In the genomic region with DNA sequence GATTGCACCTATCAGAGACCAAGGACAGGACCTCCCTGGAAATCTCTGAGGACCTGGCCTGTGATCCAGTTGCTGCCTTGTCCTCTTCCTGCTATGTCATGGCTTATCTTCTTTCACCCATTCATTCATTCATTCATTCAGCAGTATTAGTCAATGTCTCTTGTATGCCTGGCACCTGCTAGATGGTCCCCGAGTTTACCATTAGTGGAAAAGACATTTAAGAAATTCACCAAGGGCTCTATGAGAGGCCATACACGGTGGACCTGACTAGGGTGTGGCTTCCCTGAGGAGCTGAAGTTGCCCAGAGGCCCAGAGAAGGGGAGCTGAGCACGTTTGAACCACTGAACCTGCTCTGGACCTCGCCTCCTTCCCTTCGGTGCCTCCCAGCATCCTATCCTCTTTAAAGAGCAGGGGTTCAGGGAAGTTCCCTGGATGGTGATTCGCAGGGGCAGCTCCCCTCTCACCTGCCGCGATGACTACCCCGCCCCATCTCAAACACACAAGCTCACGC, we compare ENCODE assay signal across 8 cellular contexts. TPM values are rescaled to one million over a fixed set of nuclear protein-coding genes. Genes with fewer than 3 reads are reported as not detected.
DNase-seq lines count a peak whose midpoint lies in the region; ATAC-seq and TF ChIP-seq lines count a peak whose summit lies in the region.

No MANE protein-coding gene starts in this region.

- H3K36me3 ChIP-seq in PC-9 (ENCODE audit: low read depth) (peaks cover 18% of the 10 kb centered on the region), ovary (no peaks in the 10 kb centered on the region)

- intact Hi-C loops in Calu3 (cut with micrococcal nuclease; ENCODE audit: unreplicated experiment) (no loop called here), PC-9 (cut with micrococcal nuclease; ENCODE audit: unreplicated experiment) (no loop called here), ovary (cut with DNase I) (no loop called here)

- H4K20me1 ChIP-seq in PC-9 (ENCODE audit: insufficient read depth) = peaks cover 19% of the 10 kb centered on the region

- 29 to 38% (median 36%) methylated on average over 10 of the region's 10 CpGs for WGBS in ovary, 3 donors

- H3K9me3 Mint-ChIP-seq in Calu3 (ENCODE audit: low read depth, unreplicated experiment) = no peaks in the 10 kb centered on the region

- H3K79me2 ChIP-seq in PC-9 (ENCODE audit: low read depth) = peaks cover 31% of the 10 kb centered on the region

- peak overlapping the region; percentile 100 for H3K4me2 ChIP-seq in PC-9

- H3K9me3 ChIP-seq in PC-9 (ENCODE audit: insufficient read depth, low read depth) (no peaks in the 10 kb centered on the region), ovary (no peaks in the 10 kb centered on the region)

- peak overlapping the region; percentile 92 for H3K4me3 Mint-ChIP-seq in Calu3 (ENCODE audit: low read depth, unreplicated experiment)

- POLR2A ChIA-PET in PC-9 (lab: Charles Lee; ENCODE audit: unreplicated experiment) = interaction anchor here (0.6 to 1.5 kb wide), 4 partner anchors 20 to 690 kb away, joined by 3 to 17 read pairs (median 6); no protein-coding TSS in a partner anchor

- H3K4me1 Mint-ChIP-seq in Calu3 (ENCODE audit: low read depth, unreplicated experiment) = peaks cover 24% of the 10 kb centered on the region

- peaks cover 63% of the 10 kb centered on the region for H3K36me3 Mint-ChIP-seq in Calu3 (ENCODE audit: insufficient read depth, unreplicated experiment)

- peak overlapping the region; percentile 98 for H3K27ac Mint-ChIP-seq in Calu3 (ENCODE audit: unreplicated experiment)

- H3K27me3 ChIP-seq in PC-9 (ENCODE audit: insufficient read depth, low read depth) (no peaks in the 10 kb centered on the region), ovary (no peaks in the 10 kb centered on the region)

- CTCF ChIA-PET in Calu3 (lab: Charles Lee) (interaction anchor here (1.0 to 1.8 kb wide), 5 partner anchors 13 to 170 kb away, joined by 3 to 8 read pairs (median 5); no protein-coding TSS in a partner anchor), PC-9 (lab: Charles Lee) (no interaction called here)

- H3K4me3 ChIP-seq in PC-9 (peak overlapping the region; percentile 80), epithelial cell of proximal tubule (ENCODE audit: low read depth, low read length) (peak overlapping the region; percentile 86), ovary (peak overlapping the region; percentile 86)

- no peak for TF ChIP-seq CTCF in Calu3 (IDR thresholded peaks at IDR 0.05; ENCODE audit: unreplicated experiment)
- TF ChIP-seq CTCF in PC-9 (conservative IDR thresholded peaks at IDR 0.05) = no peak
- no peak for TF ChIP-seq CTCF in epithelial cell of proximal tubule (conservative IDR thresholded peaks at IDR 0.05; ENCODE audit: low read depth, low read length)
- no peak for TF ChIP-seq CTCF in ovary (IDR thresholded peaks at IDR 0.05)

- no peak for TF ChIP-seq EP300 in ovary (IDR thresholded peaks at IDR 0.05)

- peaks cover 22% of the 10 kb centered on the region for H3K4me1 ChIP-seq in PC-9 (replicated peaks; ENCODE audit: insufficient read depth)
- peaks cover 17% of the 10 kb centered on the region for H3K4me1 ChIP-seq in ovary (ENCODE audit: insufficient read depth)

- H3K27ac ChIP-seq in PC-9 (peak overlapping the region; percentile 79), ovary (peak overlapping the region; percentile 90 to 96)

- TF ChIP-seq POLR2A in ovary (IDR thresholded peaks at IDR 0.05) = no peak

- H3F3A ChIP-seq in PC-9 (ENCODE audit: insufficient read depth, low read depth) = peaks cover 50% of the 10 kb centered on the region; the same call in 1 of the 2 replicates

- no peaks in the 10 kb centered on the region for H3K27me3 Mint-ChIP-seq in Calu3 (ENCODE audit: unreplicated experiment)

- ATAC-seq in HG03342 (IDR thresholded peaks at IDR 0.05; ENCODE audit: unreplicated experiment) (no peak), GM18502 (IDR thresholded peaks at IDR 0.05; ENCODE audit: poor library complexity, unreplicated experiment) (no peak)

- DNase-seq in Calu3 (no peak), PC-9 (no peak), epithelial cell of proximal tubule (ENCODE audit: low read depth) (no peak), ovary (no peak), globus pallidus (ENCODE audit: low spot score) (no peak), amygdala (lab: John Stamatoyannopoulos, UW) (no peak)

- BruUV-seq in Calu3 (replicated peaks; lab: Mats Ljungman, UMichigan) (TSS peak; percentile 55), PC-9 (replicated peaks; lab: Mats Ljungman, UMichigan) (TSS peak; percentile 92)

- H3K9me2 ChIP-seq in PC-9 (ENCODE audit: insufficient read depth) = no peaks in the 10 kb centered on the region

- peak overlapping the region; percentile 86 for H2AFZ ChIP-seq in PC-9

RNA-seq across cellular contexts. Expression of a gene that starts 0.7 kb away (rescaled TPM):
- total RNA-seq in Calu3 (2022) (669 and 679 TPM in 2 replicates), PC-9 (2021) (531 and 695 TPM in 2 replicates), epithelial cell of proximal tubule (901 and 1,073 TPM in 2 replicates), ovary (100 to 1,000 TPM; 194 to 426 (median 362) TPM)
- polyA plus RNA-seq in ovary = 100 to 1,000 TPM in 1 of 2 donors, 1 to 10 TPM in 1; 1.1 to 289 TPM

RNA-seq across cellular contexts. Expression of a gene that starts 35.8 kb away (rescaled TPM):
- 18.9 and 32.8 TPM in 2 replicates for total RNA-seq in Calu3 (2022)
- 24.0 and 26.9 TPM in 2 replicates for total RNA-seq in PC-9 (2021)
- 13.1 and 14.3 TPM in 2 replicates for total RNA-seq in epithelial cell of proximal tubule
- total RNA-seq in ovary = 10 to 100 TPM; 14.2 to 25.3 (median 17.2) TPM
- 10 to 100 TPM; 13.7 to 15.0 TPM for polyA plus RNA-seq in ovary

RNA-seq across cellular contexts. Expression of a gene that starts 54.7 kb away (rescaled TPM):
- total RNA-seq in Calu3 (2022) (2.9 and 3.7 TPM in 2 replicates), PC-9 (2021) (0.41 and 1.2 TPM in 2 replicates), epithelial cell of proximal tubule (0.12 and 2.3 TPM in 2 replicates), ovary (1 to 10 TPM in 5 of 7 donors, under 1 TPM in 2; 0.76 to 3.9 (median 2.0) TPM)
- 1 to 10 TPM in 1 of 2 donors, under 1 TPM in 1; 0.45 to 1.5 TPM for polyA plus RNA-seq in ovary
